In genomic region chr2:157439792-157440186, GRCh38 we compare ENCODE assay signal across 7 cellular contexts. TPM values are rescaled to one million over a fixed set of nuclear protein-coding genes. Genes with fewer than 3 reads are reported as not detected.
A peak's percentile ranks its signal among the peaks of the same experiment; 100 is the strongest.
DNase-seq lines count a peak whose midpoint lies in the region; ATAC-seq and TF ChIP-seq lines count a peak whose summit lies in the region.

No MANE protein-coding gene starts in this region.

- ATAC-seq in GM19328 (IDR thresholded peaks at IDR 0.05; ENCODE audit: unreplicated experiment) (peak; percentile 35), HG02981 (IDR thresholded peaks at IDR 0.05; ENCODE audit: unreplicated experiment) (peak; percentile 36), naive B cell (ENCODE audit: low read depth in 2 of 2) (no peak)

- peak overlapping the region; percentile 97 for H3K4me3 Mint-ChIP-seq in T-helper 1 cell treated with Interleukin-12 subunit alpha and Interleukin-12 subunit beta and Interleukin-4 antibody, amounts not matched to agents 30 μg/mL and 1 μg/mL, for 36 hours
- H3K4me3 Mint-ChIP-seq in naive B cell = peak overlapping the region; percentile 82 to 100 (median 94)
- H3K4me3 Mint-ChIP-seq in type B pancreatic cell = no peak overlapping the region

- H3K4me1 Mint-ChIP-seq in T-helper 1 cell treated with Interleukin-12 subunit alpha and Interleukin-12 subunit beta and Interleukin-4 antibody, amounts not matched to agents 30 μg/mL and 1 μg/mL, for 36 hours (ENCODE audit: low read depth) = peaks cover 25% of the 10 kb centered on the region
- H3K4me1 Mint-ChIP-seq in naive B cell (peaks cover 66 to 73% (median 71%) of the 10 kb centered on the region in 3 donors), type B pancreatic cell (ENCODE audit: unreplicated experiment) (no peaks in the 10 kb centered on the region)

- H3K27me3 Mint-ChIP-seq in T-helper 1 cell treated with Interleukin-12 subunit alpha and Interleukin-12 subunit beta and Interleukin-4 antibody, amounts not matched to agents 30 μg/mL and 1 μg/mL, for 36 hours (ENCODE audit: low read depth) = no peaks in the 10 kb centered on the region
- H3K27me3 Mint-ChIP-seq in naive B cell = no peaks in the 10 kb centered on the region
- no peaks in the 10 kb centered on the region for H3K27me3 Mint-ChIP-seq in type B pancreatic cell

- no peaks in the 10 kb centered on the region for H3K9me3 Mint-ChIP-seq in T-helper 1 cell treated with Interleukin-12 subunit alpha and Interleukin-12 subunit beta and Interleukin-4 antibody, amounts not matched to agents 30 μg/mL and 1 μg/mL, for 36 hours
- H3K9me3 Mint-ChIP-seq in naive B cell (peaks cover 0 to 3% (median 0%) of the 10 kb centered on the region in 7 donors), type B pancreatic cell (no peaks in the 10 kb centered on the region)

- peaks cover 82% of the 10 kb centered on the region for H3K36me3 Mint-ChIP-seq in T-helper 1 cell treated with Interleukin-12 subunit alpha and Interleukin-12 subunit beta and Interleukin-4 antibody, amounts not matched to agents 30 μg/mL and 1 μg/mL, for 36 hours (ENCODE audit: low read depth)
- H3K36me3 Mint-ChIP-seq in naive B cell = peaks cover 38 to 48% of the 10 kb centered on the region in 2 donors
- H3K36me3 Mint-ChIP-seq in type B pancreatic cell = no peaks in the 10 kb centered on the region

- peak overlapping the region; percentile 96 for H3K27ac Mint-ChIP-seq in T-helper 1 cell treated with Interleukin-12 subunit alpha and Interleukin-12 subunit beta and Interleukin-4 antibody, amounts not matched to agents 30 μg/mL and 1 μg/mL, for 36 hours
- H3K27ac Mint-ChIP-seq in naive B cell = peak overlapping the region; percentile 96 to 100 (median 98)
- H3K27ac Mint-ChIP-seq in type B pancreatic cell = no peak overlapping the region

- no peak for DNase-seq in naive B cell
- no peak for DNase-seq in DMS 273 (lab: John Stamatoyannopoulos, UW; ENCODE audit: unreplicated experiment)
- no peak for DNase-seq in SK-N-DZ (ENCODE audit: low spot score)
- DNase-seq in type B pancreatic cell (ENCODE audit: extremely low spot score, unreplicated experiment) = no peak

- TF ChIP-seq CTCF in type B pancreatic cell (conservative IDR thresholded peaks at IDR 0.05) = no peak

RNA-seq across cellular contexts. Expression of gene CYTIP, which starts 4.1 kb away (rescaled TPM):
- 100 to 1,000 TPM in 4 of 6 donors, 10 to 100 TPM in 2; 90.7 to 172 (median 121) TPM for polyA plus RNA-seq in naive B cell (ENCODE audit: low read depth in 6 of 6)
- not detected in 2 replicates for polyA plus RNA-seq in SK-N-DZ (2014; cell fraction: cytosol; rRNA removed)
- not detected in 2 replicates for polyA plus RNA-seq in SK-N-DZ (2014; cell fraction: nucleus; rRNA removed)
- 0.40 and 0.51 TPM in 2 replicates for total RNA-seq in type B pancreatic cell (ENCODE audit: low replicate concordance)

Comparison
In these comparisons a context has a peak if more than half of its experiments do, and no peak if none do; other contexts are left out.
1. ATAC-seq: peak in GM19328 (single experiment) and HG02981 (single experiment); none in naive B cell (0 of 2).